Comparison of ENCODE assay signal across 8 cellular contexts in the genomic region with DNA sequence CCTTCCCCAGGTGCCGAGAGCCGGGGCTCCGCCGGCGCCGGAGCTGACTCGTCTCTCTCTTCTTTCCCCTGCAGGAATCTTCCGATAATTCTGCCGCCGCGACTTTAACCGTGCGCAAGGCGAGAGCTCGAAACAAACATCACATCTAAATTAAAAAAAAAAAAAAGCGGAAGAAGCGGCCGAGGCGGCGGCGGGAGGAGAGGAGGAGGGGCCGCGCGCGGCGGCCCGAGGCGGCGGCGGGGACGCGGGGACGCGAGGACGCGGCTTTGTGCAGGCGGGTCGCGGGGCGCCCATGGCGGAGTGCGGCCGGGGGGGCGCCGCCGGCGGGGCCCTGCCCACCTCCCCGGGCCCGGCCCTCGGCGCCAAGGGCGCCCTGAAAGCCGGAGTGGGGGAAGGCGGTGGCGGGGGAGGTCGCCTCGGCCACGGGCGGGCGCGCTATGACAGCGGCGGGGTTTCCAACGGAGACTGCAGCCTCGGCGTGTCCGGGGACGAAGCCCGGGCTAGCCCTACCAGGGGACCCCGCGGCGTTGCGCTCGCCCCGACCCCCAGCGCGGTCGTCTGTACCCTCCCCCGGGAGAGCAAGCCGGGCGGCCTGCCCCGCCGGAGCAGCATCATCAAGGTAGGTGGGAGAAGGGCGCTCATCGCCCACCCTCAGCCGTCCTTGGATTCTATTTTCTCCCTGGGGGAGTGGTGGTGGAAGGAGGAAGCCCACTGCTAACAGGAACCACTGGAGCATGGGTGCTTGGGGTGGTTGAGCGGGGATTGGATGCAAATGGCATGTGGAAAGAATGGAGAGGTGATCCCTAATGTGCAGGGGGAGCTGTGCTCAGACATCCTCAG. TPM values are rescaled to one million over a fixed set of nuclear protein-coding genes. Genes with fewer than 3 reads are reported as not detected.
DNase-seq lines count a peak whose midpoint lies in the region; ATAC-seq and TF ChIP-seq lines count a peak whose summit lies in the region.

Gene PLCL2 (plus strand): TSS at position 208 of the 840 bp plus-strand sequence. CDS start 85 bp downstream, at position 293.

- WGBS in ovary, 3 donors, result 0% methylated on average over 59 to 86 of the region's 87 CpGs

- TF ChIP-seq EP300 in ovary (IDR thresholded peaks at IDR 0.05), result no peak

- H3K4me1 ChIP-seq in ovary (ENCODE audit: insufficient read depth), result peaks cover 7% of the 10 kb centered on the region

- H3K36me3 ChIP-seq in ovary, result no peaks in the 10 kb centered on the region

- no peaks in the 10 kb centered on the region for H3K27me3 ChIP-seq in ovary

- TF ChIP-seq POLR2A in ovary (IDR thresholded peaks at IDR 0.05), result no peak

- no peaks in the 10 kb centered on the region for H3K9me3 ChIP-seq in ovary

- TF ChIP-seq CTCF in AG10803 (conservative IDR thresholded peaks at IDR 0.05; ENCODE audit: low read length) (no peak), RWPE1 (conservative IDR thresholded peaks at IDR 0.05; ENCODE audit: low read depth) (no peak), ovary (IDR thresholded peaks at IDR 0.05) (no peak)

- intact Hi-C loops in ovary (cut with DNase I), result no loop called here

- CTCF ChIA-PET in RWPE1 (lab: Yijun Ruan, JAX), result no interaction called here

- H3K4me3 ChIP-seq in AG10803 (ENCODE audit: low read length) (peak within 1 kb of the TSS; percentile 85), ovary (peak within 1 kb of the TSS; percentile 84)

- H3K27ac ChIP-seq in RWPE1 (no peak within 1 kb of the TSS), ovary (peak within 1 kb of the TSS; percentile 92 to 94)

- DNase-seq in AG10803 (ENCODE audit: low read depth) (peak; percentile 29), RWPE1 (ENCODE audit: low spot score) (peak; percentile 15), glomerular visceral epithelial cell (ENCODE audit: extremely low spot score) (peak; percentile 51), ovary (peak; percentile 45 to 72 (median 67)), ureter (ENCODE audit: low spot score) (peak; percentile 50)
- peak; percentile 25 to 63 (median 52) for DNase-seq in activated naive CD4-positive, alpha-beta T cell (lab: John Stamatoyannopoulos, UW)

- POLR2A ChIA-PET in RWPE1 (lab: Yijun Ruan, JAX; ENCODE audit: low non-redundant PET), result no interaction called here

- peak; percentile 38 for ATAC-seq in GM19035 (IDR thresholded peaks at IDR 0.05; ENCODE audit: unreplicated experiment)
- peak; percentile 33 for ATAC-seq in HG03196 (IDR thresholded peaks at IDR 0.05; ENCODE audit: unreplicated experiment)

RNA-seq across cellular contexts. Expression of gene PLCL2, which starts in this region (rescaled TPM):
- total RNA-seq in ovary (10 to 100 TPM; 20.1 to 54.2 (median 31.0) TPM), ureter (9.5 TPM)
- 10 to 100 TPM; 12.6 to 16.1 TPM for polyA plus RNA-seq in ovary

Comparison
In these comparisons a context has a peak if more than half of its experiments do, and no peak if none do; other contexts are left out.
1. DNase-seq: peak in every context shown above with its lines; median percentile 67 in ovary; 52 in activated naive CD4-positive, alpha-beta T cell; 51 in glomerular visceral epithelial cell; 50 in ureter; 29 in AG10803; 15 in RWPE1.